ENCODE assay signal across 3 cellular contexts in the genomic region with DNA sequence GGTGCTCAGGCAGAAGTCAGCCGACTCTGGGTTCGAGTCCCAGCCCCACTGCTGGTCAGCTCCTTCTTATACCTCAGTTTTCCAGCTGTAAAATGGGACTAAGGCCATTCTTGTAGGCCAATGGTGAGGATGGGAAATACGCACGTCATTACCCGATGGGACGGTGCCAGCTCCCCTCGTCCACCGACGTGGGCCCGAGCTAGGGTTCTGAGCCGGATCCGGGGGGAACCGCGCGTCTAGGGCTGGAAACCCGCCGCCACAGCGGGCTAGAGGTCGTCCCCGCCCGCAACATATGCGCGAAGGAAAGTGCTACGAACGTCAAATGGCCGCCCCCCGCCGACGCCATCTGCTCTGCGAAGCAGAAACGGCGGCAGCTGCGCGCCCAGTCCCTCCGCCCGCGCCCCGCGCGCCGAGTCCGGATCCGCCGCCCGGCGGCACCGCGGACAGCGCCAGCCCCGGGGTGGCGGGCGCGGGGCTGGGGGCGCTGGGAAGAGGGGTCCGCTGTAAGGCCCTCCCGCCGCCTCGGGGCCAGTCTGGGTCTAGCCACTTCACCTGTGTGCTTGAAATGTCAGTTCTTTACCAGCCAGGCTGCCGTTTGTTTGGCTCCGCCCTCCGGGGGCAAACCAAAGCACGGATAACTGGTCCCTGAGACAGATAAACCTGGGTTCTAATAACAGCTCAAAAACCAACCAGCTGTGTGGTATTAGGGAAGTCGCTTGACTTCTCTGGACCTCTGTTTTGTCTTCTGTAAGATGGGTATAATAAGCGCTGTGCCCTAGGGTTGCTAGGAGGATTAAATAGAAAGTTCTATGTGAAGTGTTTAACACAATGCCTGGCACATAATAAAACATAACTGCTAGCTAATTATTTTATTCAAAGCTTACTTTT.
TF ChIP-seq lines count a peak whose summit lies in the region.

No MANE protein-coding gene starts in this region.

TF ChIP-seq in IMR-90, 13 proteins besides CTCF, POLR2A, EP300 and RAD21:
- TF ChIP-seq RCOR1 (IDR thresholded peaks at IDR 0.05; ENCODE audit: insufficient replicate concordance, low read length), result no peak
- no peak for TF ChIP-seq RFX5 (IDR thresholded peaks at IDR 0.05; ENCODE audit: low read depth, low read length)
- TF ChIP-seq BHLHE40 (IDR thresholded peaks at IDR 0.05; ENCODE audit: low read depth, low read length), result no peak
- no peak for TF ChIP-seq MXI1 (IDR thresholded peaks at IDR 0.05; ENCODE audit: borderline replicate concordance, low read depth, low read length)
- TF ChIP-seq, protein P1, sequence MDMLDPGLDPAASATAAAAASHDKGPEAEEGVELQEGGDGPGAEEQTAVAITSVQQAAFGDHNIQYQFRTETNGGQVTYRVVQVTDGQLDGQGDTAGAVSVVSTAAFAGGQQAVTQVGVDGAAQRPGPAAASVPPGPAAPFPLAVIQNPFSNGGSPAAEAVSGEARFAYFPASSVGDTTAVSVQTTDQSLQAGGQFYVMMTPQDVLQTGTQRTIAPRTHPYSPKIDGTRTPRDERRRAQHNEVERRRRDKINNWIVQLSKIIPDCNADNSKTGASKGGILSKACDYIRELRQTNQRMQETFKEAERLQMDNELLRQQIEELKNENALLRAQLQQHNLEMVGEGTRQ (IDR thresholded peaks at IDR 0.05; ENCODE audit: low read depth, low read length), result no peak
- TF ChIP-seq MAFK (IDR thresholded peaks at IDR 0.05; ENCODE audit: low read depth, low read length), result no peak
- no peak for TF ChIP-seq FOS (IDR thresholded peaks at IDR 0.05; ENCODE audit: low read depth, low read length)
- TF ChIP-seq CHD1 (IDR thresholded peaks at IDR 0.05; ENCODE audit: low read depth, low read length), result no peak
- TF ChIP-seq, protein P2, sequence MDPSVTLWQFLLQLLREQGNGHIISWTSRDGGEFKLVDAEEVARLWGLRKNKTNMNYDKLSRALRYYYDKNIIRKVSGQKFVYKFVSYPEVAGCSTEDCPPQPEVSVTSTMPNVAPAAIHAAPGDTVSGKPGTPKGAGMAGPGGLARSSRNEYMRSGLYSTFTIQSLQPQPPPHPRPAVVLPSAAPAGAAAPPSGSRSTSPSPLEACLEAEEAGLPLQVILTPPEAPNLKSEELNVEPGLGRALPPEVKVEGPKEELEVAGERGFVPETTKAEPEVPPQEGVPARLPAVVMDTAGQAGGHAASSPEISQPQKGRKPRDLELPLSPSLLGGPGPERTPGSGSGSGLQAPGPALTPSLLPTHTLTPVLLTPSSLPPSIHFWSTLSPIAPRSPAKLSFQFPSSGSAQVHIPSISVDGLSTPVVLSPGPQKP (IDR thresholded peaks at IDR 0.05; ENCODE audit: borderline replicate concordance, low read depth, low read length), result no peak
- no peak for TF ChIP-seq MAZ (IDR thresholded peaks at IDR 0.05; ENCODE audit: borderline replicate concordance, low read depth, low read length)
- TF ChIP-seq SMC3 (IDR thresholded peaks at IDR 0.05; ENCODE audit: low read depth, low read length), result no peak
- no peak for TF ChIP-seq CEBPB (IDR thresholded peaks at IDR 0.05; ENCODE audit: low read depth, low read length)
- no peak for TF ChIP-seq NFE2L2 (IDR thresholded peaks at IDR 0.05; ENCODE audit: low read depth, low read length)

TF ChIP-seq in H1, 55 proteins besides CTCF, POLR2A, EP300 and RAD21:
- TF ChIP-seq NRF1 (IDR thresholded peaks at IDR 0.05; ENCODE audit: low read depth, low read length) (no peak), CREB1 (IDR thresholded peaks at IDR 0.05) (peak; percentile 26; the same call in 1 of the 2 replicates), ZNF274 (IDR thresholded peaks at IDR 0.05; ENCODE audit: borderline replicate concordance, extremely low read depth, low read length) (no peak), HDAC2 (IDR thresholded peaks at IDR 0.05; ENCODE audit: borderline replicate concordance in 1 of 2, low read depth in 2 of 2, low read length in 2 of 2) (peak in 1 of 2 experiments; percentile 87; a peak in 2 of 4 replicates), SIRT6 (IDR thresholded peaks at IDR 0.05; ENCODE audit: low read length) (no peak), TBP (IDR thresholded peaks at IDR 0.05; ENCODE audit: low read depth, low read length) (no peak), SUZ12 (IDR thresholded peaks at IDR 0.05; ENCODE audit: low read length) (peak; percentile 55; the same call in 1 of the 2 replicates), SP2 (IDR thresholded peaks at IDR 0.05; ENCODE audit: low read length) (no peak), KDM4A (IDR thresholded peaks at IDR 0.05; ENCODE audit: low read depth, low read length, severe bottlenecking) (peak; percentile 43), SAP30 (IDR thresholded peaks at IDR 0.05; ENCODE audit: insufficient read depth, insufficient replicate concordance, low read length) (no peak), RBBP5 (IDR thresholded peaks at IDR 0.05; ENCODE audit: borderline replicate concordance, low read depth, low read length) (peak; percentile 63; the same call in 1 of the 2 replicates), TCF12 (IDR thresholded peaks at IDR 0.05; ENCODE audit: low read depth, low read length) (no peak), SIX5 (IDR thresholded peaks at IDR 0.05; ENCODE audit: low read depth, low read length) (no peak), PHF8 (conservative IDR thresholded peaks at IDR 0.05; ENCODE audit: low read depth, low read length) (0 out of 2 replicates have a peak, but pooled peaks have one; percentile 22), JUN (IDR thresholded peaks at IDR 0.05; ENCODE audit: low read depth, low read length) (no peak), CTBP2 (IDR thresholded peaks at IDR 0.05; ENCODE audit: borderline replicate concordance, insufficient read depth, insufficient read length, low read length) (no peak), BRCA1 (IDR thresholded peaks at IDR 0.05; ENCODE audit: low read depth, low read length) (no peak), YY1 (IDR thresholded peaks at IDR 0.05; ENCODE audit: low read depth, low read length) (peak; percentile 60; the same call in 1 of the 2 replicates), KDM1A (IDR thresholded peaks at IDR 0.05; ENCODE audit: borderline replicate concordance, low read length) (peak; percentile 95), FOSL1 (IDR thresholded peaks at IDR 0.05; ENCODE audit: insufficient read depth, low read depth, low read length) (no peak), CHD2 (IDR thresholded peaks at IDR 0.05; ENCODE audit: low read length) (no peak)
- TF ChIP-seq, protein P3, sequence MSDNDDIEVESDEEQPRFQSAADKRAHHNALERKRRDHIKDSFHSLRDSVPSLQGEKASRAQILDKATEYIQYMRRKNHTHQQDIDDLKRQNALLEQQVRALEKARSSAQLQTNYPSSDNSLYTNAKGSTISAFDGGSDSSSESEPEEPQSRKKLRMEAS (IDR thresholded peaks at IDR 0.05), result peak; percentile 96
- TF ChIP-seq, protein P4, sequence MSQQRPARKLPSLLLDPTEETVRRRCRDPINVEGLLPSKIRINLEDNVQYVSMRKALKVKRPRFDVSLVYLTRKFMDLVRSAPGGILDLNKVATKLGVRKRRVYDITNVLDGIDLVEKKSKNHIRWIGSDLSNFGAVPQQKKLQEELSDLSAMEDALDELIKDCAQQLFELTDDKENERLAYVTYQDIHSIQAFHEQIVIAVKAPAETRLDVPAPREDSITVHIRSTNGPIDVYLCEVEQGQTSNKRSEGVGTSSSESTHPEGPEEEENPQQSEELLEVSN (IDR thresholded peaks at IDR 0.05), result peak; percentile 99

TF ChIP-seq in neural cell, 6 proteins besides CTCF, POLR2A, EP300 and RAD21:
- TF ChIP-seq EZH2 (IDR thresholded peaks at IDR 0.05; ENCODE audit: borderline replicate concordance, insufficient read depth, low read length, poor library complexity, severe bottlenecking), result no peak
- TF ChIP-seq POLR2AphosphoS5 (IDR thresholded peaks at IDR 0.05), result no peak
- TF ChIP-seq MXI1 (conservative IDR thresholded peaks at IDR 0.05; ENCODE audit: poor library complexity, severe bottlenecking), result no peak
- TF ChIP-seq, protein P5, sequence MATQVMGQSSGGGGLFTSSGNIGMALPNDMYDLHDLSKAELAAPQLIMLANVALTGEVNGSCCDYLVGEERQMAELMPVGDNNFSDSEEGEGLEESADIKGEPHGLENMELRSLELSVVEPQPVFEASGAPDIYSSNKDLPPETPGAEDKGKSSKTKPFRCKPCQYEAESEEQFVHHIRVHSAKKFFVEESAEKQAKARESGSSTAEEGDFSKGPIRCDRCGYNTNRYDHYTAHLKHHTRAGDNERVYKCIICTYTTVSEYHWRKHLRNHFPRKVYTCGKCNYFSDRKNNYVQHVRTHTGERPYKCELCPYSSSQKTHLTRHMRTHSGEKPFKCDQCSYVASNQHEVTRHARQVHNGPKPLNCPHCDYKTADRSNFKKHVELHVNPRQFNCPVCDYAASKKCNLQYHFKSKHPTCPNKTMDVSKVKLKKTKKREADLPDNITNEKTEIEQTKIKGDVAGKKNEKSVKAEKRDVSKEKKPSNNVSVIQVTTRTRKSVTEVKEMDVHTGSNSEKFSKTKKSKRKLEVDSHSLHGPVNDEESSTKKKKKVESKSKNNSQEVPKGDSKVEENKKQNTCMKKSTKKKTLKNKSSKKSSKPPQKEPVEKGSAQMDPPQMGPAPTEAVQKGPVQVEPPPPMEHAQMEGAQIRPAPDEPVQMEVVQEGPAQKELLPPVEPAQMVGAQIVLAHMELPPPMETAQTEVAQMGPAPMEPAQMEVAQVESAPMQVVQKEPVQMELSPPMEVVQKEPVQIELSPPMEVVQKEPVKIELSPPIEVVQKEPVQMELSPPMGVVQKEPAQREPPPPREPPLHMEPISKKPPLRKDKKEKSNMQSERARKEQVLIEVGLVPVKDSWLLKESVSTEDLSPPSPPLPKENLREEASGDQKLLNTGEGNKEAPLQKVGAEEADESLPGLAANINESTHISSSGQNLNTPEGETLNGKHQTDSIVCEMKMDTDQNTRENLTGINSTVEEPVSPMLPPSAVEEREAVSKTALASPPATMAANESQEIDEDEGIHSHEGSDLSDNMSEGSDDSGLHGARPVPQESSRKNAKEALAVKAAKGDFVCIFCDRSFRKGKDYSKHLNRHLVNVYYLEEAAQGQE (IDR thresholded peaks at IDR 0.05; ENCODE audit: borderline replicate concordance), result no peak
- TF ChIP-seq TAF1 (IDR thresholded peaks at IDR 0.05; ENCODE audit: low read depth), result no peak
- no peak for TF ChIP-seq SMC3 (conservative IDR thresholded peaks at IDR 0.05; ENCODE audit: poor library complexity)
